Comparison of ENCODE assay signal across 1 cellular context in genomic region chr10:70403483-70404035, GRCh38.
TF ChIP-seq lines count a peak whose summit lies in the region.

No MANE protein-coding gene starts in this region.

TF ChIP-seq in K562, 482 proteins besides CTCF, POLR2A, EP300 and RAD21 (continued from another document and continues in another):
- TF ChIP-seq RFX5 (IDR thresholded peaks at IDR 0.05; ENCODE audit: low read depth, low read length) = no peak
- no peak; the same call in 1 of the 2 replicates for TF ChIP-seq KLF13 (tag; IDR thresholded peaks at IDR 0.05; ENCODE audit: borderline replicate concordance, low read depth)
- TF ChIP-seq ZNF609 (CRISPR knock-in tag; IDR thresholded peaks at IDR 0.05; ENCODE audit: borderline replicate concordance) = peak; percentile 37; the same call in 1 of the 2 replicates
- no peak for TF ChIP-seq FUS (optimal IDR thresholded peaks at IDR 0.05; ENCODE audit: low read depth, low read length)
- no peak for TF ChIP-seq SNRNP70 (optimal IDR thresholded peaks at IDR 0.05; ENCODE audit: low read depth, low read length)
- peak in 1 of 2 experiments; percentile 55; a peak in 1 of 4 replicates for TF ChIP-seq ARNT (IDR thresholded peaks at IDR 0.05)
- peak; percentile 24; the same call in 1 of the 2 replicates for TF ChIP-seq DPF2 (IDR thresholded peaks at IDR 0.05)
- no peak for TF ChIP-seq ZNF717 (CRISPR knock-in tag; IDR thresholded peaks at IDR 0.05)
- TF ChIP-seq, protein P1, sequence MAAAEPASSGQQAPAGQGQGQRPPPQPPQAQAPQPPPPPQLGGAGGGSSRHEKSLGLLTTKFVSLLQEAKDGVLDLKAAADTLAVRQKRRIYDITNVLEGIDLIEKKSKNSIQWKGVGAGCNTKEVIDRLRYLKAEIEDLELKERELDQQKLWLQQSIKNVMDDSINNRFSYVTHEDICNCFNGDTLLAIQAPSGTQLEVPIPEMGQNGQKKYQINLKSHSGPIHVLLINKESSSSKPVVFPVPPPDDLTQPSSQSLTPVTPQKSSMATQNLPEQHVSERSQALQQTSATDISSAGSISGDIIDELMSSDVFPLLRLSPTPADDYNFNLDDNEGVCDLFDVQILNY (CRISPR knock-in tag; IDR thresholded peaks at IDR 0.05) = no peak
- no peak for TF ChIP-seq ELF2 (CRISPR knock-in tag; IDR thresholded peaks at IDR 0.05)
- TF ChIP-seq U2AF1 (optimal IDR thresholded peaks at IDR 0.05; ENCODE audit: low read depth, low read length) = no peak
- no peak for TF ChIP-seq MCM3 (IDR thresholded peaks at IDR 0.05)
- TF ChIP-seq ID3 (CRISPR knock-in tag; IDR thresholded peaks at IDR 0.05) = no peak
- TF ChIP-seq ID3 (tag; IDR thresholded peaks at IDR 0.05) = 0 out of 2 replicates have a peak, but pooled peaks have one; percentile 12
- TF ChIP-seq ZNF282 (CRISPR knock-in tag; IDR thresholded peaks at IDR 0.05) = no peak
- 0 out of 2 replicates have a peak, but pooled peaks have one; percentile 40 for TF ChIP-seq NFRKB (IDR thresholded peaks at IDR 0.05; ENCODE audit: low read depth)
- peak; percentile 58 for TF ChIP-seq SMARCE1 (IDR thresholded peaks at IDR 0.05)
- no peak for TF ChIP-seq KAT2B (IDR thresholded peaks at IDR 0.05; ENCODE audit: low read depth, low read length)
- TF ChIP-seq, protein P2, sequence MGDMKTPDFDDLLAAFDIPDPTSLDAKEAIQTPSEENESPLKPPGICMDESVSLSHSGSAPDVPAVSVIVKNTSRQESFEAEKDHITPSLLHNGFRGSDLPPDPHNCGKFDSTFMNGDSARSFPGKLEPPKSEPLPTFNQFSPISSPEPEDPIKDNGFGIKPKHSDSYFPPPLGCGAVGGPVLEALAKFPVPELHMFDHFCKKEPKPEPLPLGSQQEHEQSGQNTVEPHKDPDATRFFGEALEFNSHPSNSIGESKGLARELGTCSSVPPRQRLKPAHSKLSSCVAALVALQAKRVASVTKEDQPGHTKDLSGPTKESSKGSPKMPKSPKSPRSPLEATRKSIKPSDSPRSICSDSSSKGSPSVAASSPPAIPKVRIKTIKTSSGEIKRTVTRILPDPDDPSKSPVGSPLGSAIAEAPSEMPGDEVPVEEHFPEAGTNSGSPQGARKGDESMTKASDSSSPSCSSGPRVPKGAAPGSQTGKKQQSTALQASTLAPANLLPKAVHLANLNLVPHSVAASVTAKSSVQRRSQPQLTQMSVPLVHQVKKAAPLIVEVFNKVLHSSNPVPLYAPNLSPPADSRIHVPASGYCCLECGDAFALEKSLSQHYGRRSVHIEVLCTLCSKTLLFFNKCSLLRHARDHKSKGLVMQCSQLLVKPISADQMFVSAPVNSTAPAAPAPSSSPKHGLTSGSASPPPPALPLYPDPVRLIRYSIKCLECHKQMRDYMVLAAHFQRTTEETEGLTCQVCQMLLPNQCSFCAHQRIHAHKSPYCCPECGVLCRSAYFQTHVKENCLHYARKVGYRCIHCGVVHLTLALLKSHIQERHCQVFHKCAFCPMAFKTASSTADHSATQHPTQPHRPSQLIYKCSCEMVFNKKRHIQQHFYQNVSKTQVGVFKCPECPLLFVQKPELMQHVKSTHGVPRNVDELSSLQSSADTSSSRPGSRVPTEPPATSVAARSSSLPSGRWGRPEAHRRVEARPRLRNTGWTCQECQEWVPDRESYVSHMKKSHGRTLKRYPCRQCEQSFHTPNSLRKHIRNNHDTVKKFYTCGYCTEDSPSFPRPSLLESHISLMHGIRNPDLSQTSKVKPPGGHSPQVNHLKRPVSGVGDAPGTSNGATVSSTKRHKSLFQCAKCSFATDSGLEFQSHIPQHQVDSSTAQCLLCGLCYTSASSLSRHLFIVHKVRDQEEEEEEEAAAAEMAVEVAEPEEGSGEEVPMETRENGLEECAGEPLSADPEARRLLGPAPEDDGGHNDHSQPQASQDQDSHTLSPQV (IDR thresholded peaks at IDR 0.05) = peak; percentile 66; the same call in 1 of the 2 replicates
- TF ChIP-seq E2F4 (CRISPR knock-in tag; IDR thresholded peaks at IDR 0.05; ENCODE audit: low read depth) = no peak
- TF ChIP-seq, protein P3, sequence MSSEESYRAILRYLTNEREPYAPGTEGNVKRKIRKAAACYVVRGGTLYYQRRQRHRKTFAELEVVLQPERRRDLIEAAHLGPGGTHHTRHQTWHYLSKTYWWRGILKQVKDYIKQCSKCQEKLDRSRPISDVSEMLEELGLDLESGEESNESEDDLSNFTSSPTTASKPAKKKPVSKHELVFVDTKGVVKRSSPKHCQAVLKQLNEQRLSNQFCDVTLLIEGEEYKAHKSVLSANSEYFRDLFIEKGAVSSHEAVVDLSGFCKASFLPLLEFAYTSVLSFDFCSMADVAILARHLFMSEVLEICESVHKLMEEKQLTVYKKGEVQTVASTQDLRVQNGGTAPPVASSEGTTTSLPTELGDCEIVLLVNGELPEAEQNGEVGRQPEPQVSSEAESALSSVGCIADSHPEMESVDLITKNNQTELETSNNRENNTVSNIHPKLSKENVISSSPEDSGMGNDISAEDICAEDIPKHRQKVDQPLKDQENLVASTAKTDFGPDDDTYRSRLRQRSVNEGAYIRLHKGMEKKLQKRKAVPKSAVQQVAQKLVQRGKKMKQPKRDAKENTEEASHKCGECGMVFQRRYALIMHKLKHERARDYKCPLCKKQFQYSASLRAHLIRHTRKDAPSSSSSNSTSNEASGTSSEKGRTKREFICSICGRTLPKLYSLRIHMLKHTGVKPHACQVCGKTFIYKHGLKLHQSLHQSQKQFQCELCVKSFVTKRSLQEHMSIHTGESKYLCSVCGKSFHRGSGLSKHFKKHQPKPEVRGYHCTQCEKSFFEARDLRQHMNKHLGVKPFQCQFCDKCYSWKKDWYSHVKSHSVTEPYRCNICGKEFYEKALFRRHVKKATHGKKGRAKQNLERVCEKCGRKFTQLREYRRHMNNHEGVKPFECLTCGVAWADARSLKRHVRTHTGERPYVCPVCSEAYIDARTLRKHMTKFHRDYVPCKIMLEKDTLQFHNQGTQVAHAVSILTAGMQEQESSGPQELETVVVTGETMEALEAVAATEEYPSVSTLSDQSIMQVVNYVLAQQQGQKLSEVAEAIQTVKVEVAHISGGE (CRISPR knock-in tag; IDR thresholded peaks at IDR 0.05) = no peak
- 0 out of 2 replicates have a peak, but pooled peaks have one; percentile 14 for TF ChIP-seq DMBX1 (CRISPR knock-in tag; IDR thresholded peaks at IDR 0.05; ENCODE audit: borderline replicate concordance)
- TF ChIP-seq DNMT1 (IDR thresholded peaks at IDR 0.05) = 0 out of 2 replicates have a peak, but pooled peaks have one; percentile 60
- TF ChIP-seq, protein P4, sequence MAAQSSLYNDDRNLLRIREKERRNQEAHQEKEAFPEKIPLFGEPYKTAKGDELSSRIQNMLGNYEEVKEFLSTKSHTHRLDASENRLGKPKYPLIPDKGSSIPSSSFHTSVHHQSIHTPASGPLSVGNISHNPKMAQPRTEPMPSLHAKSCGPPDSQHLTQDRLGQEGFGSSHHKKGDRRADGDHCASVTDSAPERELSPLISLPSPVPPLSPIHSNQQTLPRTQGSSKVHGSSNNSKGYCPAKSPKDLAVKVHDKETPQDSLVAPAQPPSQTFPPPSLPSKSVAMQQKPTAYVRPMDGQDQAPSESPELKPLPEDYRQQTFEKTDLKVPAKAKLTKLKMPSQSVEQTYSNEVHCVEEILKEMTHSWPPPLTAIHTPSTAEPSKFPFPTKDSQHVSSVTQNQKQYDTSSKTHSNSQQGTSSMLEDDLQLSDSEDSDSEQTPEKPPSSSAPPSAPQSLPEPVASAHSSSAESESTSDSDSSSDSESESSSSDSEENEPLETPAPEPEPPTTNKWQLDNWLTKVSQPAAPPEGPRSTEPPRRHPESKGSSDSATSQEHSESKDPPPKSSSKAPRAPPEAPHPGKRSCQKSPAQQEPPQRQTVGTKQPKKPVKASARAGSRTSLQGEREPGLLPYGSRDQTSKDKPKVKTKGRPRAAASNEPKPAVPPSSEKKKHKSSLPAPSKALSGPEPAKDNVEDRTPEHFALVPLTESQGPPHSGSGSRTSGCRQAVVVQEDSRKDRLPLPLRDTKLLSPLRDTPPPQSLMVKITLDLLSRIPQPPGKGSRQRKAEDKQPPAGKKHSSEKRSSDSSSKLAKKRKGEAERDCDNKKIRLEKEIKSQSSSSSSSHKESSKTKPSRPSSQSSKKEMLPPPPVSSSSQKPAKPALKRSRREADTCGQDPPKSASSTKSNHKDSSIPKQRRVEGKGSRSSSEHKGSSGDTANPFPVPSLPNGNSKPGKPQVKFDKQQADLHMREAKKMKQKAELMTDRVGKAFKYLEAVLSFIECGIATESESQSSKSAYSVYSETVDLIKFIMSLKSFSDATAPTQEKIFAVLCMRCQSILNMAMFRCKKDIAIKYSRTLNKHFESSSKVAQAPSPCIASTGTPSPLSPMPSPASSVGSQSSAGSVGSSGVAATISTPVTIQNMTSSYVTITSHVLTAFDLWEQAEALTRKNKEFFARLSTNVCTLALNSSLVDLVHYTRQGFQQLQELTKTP (IDR thresholded peaks at IDR 0.05; ENCODE audit: low read depth in 1 of 2, partially characterized antibody in 2 of 2) = peak in 1 of 2 experiments; percentile 62
- no peak for TF ChIP-seq CBX8 (IDR thresholded peaks at IDR 0.05; ENCODE audit: borderline replicate concordance, extremely low read depth, low read depth, low read length, poor library complexity, severe bottlenecking)
- TF ChIP-seq RFX7 (CRISPR knock-in tag; IDR thresholded peaks at IDR 0.05) = no peak
- TF ChIP-seq ZNF197 (CRISPR knock-in tag; IDR thresholded peaks at IDR 0.05; ENCODE audit: low read depth) = no peak
- no peak for TF ChIP-seq ZNF354B (CRISPR knock-in tag; IDR thresholded peaks at IDR 0.05)
- TF ChIP-seq ZNF583 (CRISPR knock-in tag; IDR thresholded peaks at IDR 0.05) = no peak
- TF ChIP-seq, protein P5, sequence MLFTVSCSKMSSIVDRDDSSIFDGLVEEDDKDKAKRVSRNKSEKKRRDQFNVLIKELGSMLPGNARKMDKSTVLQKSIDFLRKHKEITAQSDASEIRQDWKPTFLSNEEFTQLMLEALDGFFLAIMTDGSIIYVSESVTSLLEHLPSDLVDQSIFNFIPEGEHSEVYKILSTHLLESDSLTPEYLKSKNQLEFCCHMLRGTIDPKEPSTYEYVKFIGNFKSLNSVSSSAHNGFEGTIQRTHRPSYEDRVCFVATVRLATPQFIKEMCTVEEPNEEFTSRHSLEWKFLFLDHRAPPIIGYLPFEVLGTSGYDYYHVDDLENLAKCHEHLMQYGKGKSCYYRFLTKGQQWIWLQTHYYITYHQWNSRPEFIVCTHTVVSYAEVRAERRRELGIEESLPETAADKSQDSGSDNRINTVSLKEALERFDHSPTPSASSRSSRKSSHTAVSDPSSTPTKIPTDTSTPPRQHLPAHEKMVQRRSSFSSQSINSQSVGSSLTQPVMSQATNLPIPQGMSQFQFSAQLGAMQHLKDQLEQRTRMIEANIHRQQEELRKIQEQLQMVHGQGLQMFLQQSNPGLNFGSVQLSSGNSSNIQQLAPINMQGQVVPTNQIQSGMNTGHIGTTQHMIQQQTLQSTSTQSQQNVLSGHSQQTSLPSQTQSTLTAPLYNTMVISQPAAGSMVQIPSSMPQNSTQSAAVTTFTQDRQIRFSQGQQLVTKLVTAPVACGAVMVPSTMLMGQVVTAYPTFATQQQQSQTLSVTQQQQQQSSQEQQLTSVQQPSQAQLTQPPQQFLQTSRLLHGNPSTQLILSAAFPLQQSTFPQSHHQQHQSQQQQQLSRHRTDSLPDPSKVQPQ (CRISPR knock-in tag; IDR thresholded peaks at IDR 0.05; ENCODE audit: borderline replicate concordance) = no peak
- no peak for TF ChIP-seq C11orf30 (IDR thresholded peaks at IDR 0.05; ENCODE audit: low read depth)
- TF ChIP-seq LEF1 (IDR thresholded peaks at IDR 0.05) = 0 out of 2 replicates have a peak, but pooled peaks have one; percentile 31
- no peak for TF ChIP-seq CBX2 (IDR thresholded peaks at IDR 0.05; ENCODE audit: insufficient read depth, low read length, poor library complexity, severe bottlenecking)
